Comparison of ENCODE assay signal across 19 cellular contexts in genomic region chr12:93714382-93714781, GRCh38. TPM values are rescaled to one million over a fixed set of nuclear protein-coding genes. Genes with fewer than 3 reads are reported as not detected.
DNase-seq lines count a peak whose midpoint lies in the region; ATAC-seq and TF ChIP-seq lines count a peak whose summit lies in the region.
"Had no signal": no experiment of that assay in that cellular context is flagged by ENCODE, and none has a peak within 500 bp of the region (broad histone marks: within the 10 kb centered on the region; RNA-seq: fewer than 3 reads in every experiment).

No MANE protein-coding gene starts in this region.

- no peak overlapping the region for H3K27ac Mint-ChIP-seq in naive thymus-derived CD4-positive, alpha-beta T cell
- H3K27ac Mint-ChIP-seq: activated CD8-positive, alpha-beta T cell treated with anti-CD3 and anti-CD28 coated beads, Interleukin-2, amount 10 ng/mL, durations not matched to agents 7 days and 5 days; memory B cell; progenitor cell of endocrine pancreas; stimulated activated memory B cell treated with anti-CD40 and anti-IgM and Interleukin-4, amounts not matched to agents 10 μg/mL and 1 μg/mL and 100 μg/mL, for 72 hours had no signal

- H3K4me1 Mint-ChIP-seq in naive thymus-derived CD4-positive, alpha-beta T cell, result peaks cover 0 to 18% (median 12%) of the 10 kb centered on the region in 7 donors
- H3K4me1 Mint-ChIP-seq: memory B cell; stimulated activated memory B cell treated with anti-CD40 and anti-IgM and Interleukin-4, amounts not matched to agents 10 μg/mL and 1 μg/mL and 100 μg/mL, for 72 hours had no signal

- peak; percentile 82 for DNase-seq in LHCN-M2 (ENCODE audit: low read depth)
- DNase-seq in epithelial cell of proximal tubule (ENCODE audit: low read depth), result peak; percentile 33
- peak; percentile 18 for DNase-seq in mesenchymal stem cell
- DNase-seq in thoracic aorta (ENCODE audit: low spot score), result no peak
- DNase-seq in activated CD4-positive, alpha-beta T cell treated with anti-CD3 and anti-CD28 coated beads for 4 hours, result no peak
- DNase-seq in activated gamma-delta T cell treated with Interleukin-2 at 50 U/mL for 16 hours, result no peak
- no peak for DNase-seq in naive thymus-derived CD4-positive, alpha-beta T cell
- no peak for DNase-seq in MV-4-11 (lab: John Stamatoyannopoulos, UW)
- DNase-seq: activated CD8-positive, alpha-beta T cell treated with anti-CD3 and anti-CD28 coated beads, Interleukin-2, amount 10 ng/mL, durations not matched to agents 7 days and 5 days; activated effector memory CD4-positive, alpha-beta T cell treated with anti-CD3 and anti-CD28 coated beads, Interleukin-2, amount 50 U/mL, for 16 hours; CD4-positive, CD25-positive, alpha-beta regulatory T cell; NCI-H1436 treated with DMSO at 0.1 percent for 48 hours; NCI-H526; stimulated activated CD4-positive, alpha-beta T cell treated with anti-CD3 and anti-CD28 coated beads, Interleukin-4, amount 100 ng/mL, for 24 hours; T-helper 9 cell had no signal

- H3K79me1 ChIP-seq in mesenchymal stem cell (replicated peaks; ENCODE audit: low read length, poor library complexity, severe bottlenecking), result peaks cover 5% of the 10 kb centered on the region

- no peak overlapping the region for H2BK15ac ChIP-seq in mesenchymal stem cell (ENCODE audit: low read depth, poor library complexity, severe bottlenecking)

- H3K9me3 Mint-ChIP-seq in naive thymus-derived CD4-positive, alpha-beta T cell, result peaks cover 0 to 38% (median 19%) of the 10 kb centered on the region in 11 donors

- H3K4me3 Mint-ChIP-seq in naive thymus-derived CD4-positive, alpha-beta T cell, result no peak overlapping the region
- H3K4me3 Mint-ChIP-seq: activated CD8-positive, alpha-beta T cell treated with anti-CD3 and anti-CD28 coated beads, Interleukin-2, amount 10 ng/mL, durations not matched to agents 7 days and 5 days; CD4-positive, CD25-positive, alpha-beta regulatory T cell; memory B cell; stimulated activated memory B cell treated with anti-CD40 and anti-IgM and Interleukin-4, amounts not matched to agents 10 μg/mL and 1 μg/mL and 100 μg/mL, for 72 hours had no signal

- no peak overlapping the region for H4K91ac ChIP-seq in mesenchymal stem cell (ENCODE audit: low read length)

- peak overlapping the region; percentile 66 for H3K9ac ChIP-seq in mesenchymal stem cell (ENCODE audit: low read length)

- H2AK5ac ChIP-seq in mesenchymal stem cell (ENCODE audit: low read length, severe bottlenecking), result no peak overlapping the region

- H3K36me3 Mint-ChIP-seq in naive thymus-derived CD4-positive, alpha-beta T cell, result peaks cover 7 to 49% (median 40%) of the 10 kb centered on the region in 5 donors

- no peaks in the 10 kb centered on the region for H3K27me3 Mint-ChIP-seq in naive thymus-derived CD4-positive, alpha-beta T cell
- H3K27me3 Mint-ChIP-seq: CD4-positive, CD25-positive, alpha-beta regulatory T cell; memory B cell; progenitor cell of endocrine pancreas; stimulated activated memory B cell treated with anti-CD40 and anti-IgM and Interleukin-4, amounts not matched to agents 10 μg/mL and 1 μg/mL and 100 μg/mL, for 72 hours had no signal

- H3K4me1 ChIP-seq in mesenchymal stem cell (ENCODE audit: control insufficient read depth, insufficient read depth, low read depth, low read length) (no peaks in the 10 kb centered on the region), thoracic aorta (ENCODE audit: control insufficient read depth in 1 of 2, low read depth in 2 of 2) (peaks cover 23 to 35% of the 10 kb centered on the region in 2 donors)
- H3K4me1 ChIP-seq in naive thymus-derived CD4-positive, alpha-beta T cell (ENCODE audit: control insufficient read depth in 2 of 2, insufficient read depth in 2 of 2, low read length in 2 of 2), result no peaks in the 10 kb centered on the region

- H4K8ac ChIP-seq in mesenchymal stem cell (ENCODE audit: low read length), result no peak overlapping the region

- no peak overlapping the region for H3K4me2 ChIP-seq in mesenchymal stem cell (ENCODE audit: low read length, poor library complexity, severe bottlenecking)

- H3K36me3 ChIP-seq in mesenchymal stem cell (ENCODE audit: control insufficient read depth in 1 of 2, insufficient read depth in 2 of 2, low read depth in 1 of 2, low read length in 2 of 2), result no peaks in the 10 kb centered on the region
- no peaks in the 10 kb centered on the region for H3K36me3 ChIP-seq in thoracic aorta
- no peaks in the 10 kb centered on the region for H3K36me3 ChIP-seq in naive thymus-derived CD4-positive, alpha-beta T cell (ENCODE audit: control insufficient read depth in 2 of 3, insufficient read depth in 3 of 3, low read length in 3 of 3)

- H3K23ac ChIP-seq in mesenchymal stem cell (ENCODE audit: low read length in 2 of 2), result no peak overlapping the region

- H2BK5ac ChIP-seq in mesenchymal stem cell (ENCODE audit: low read depth, low read length, poor library complexity, severe bottlenecking), result no peak overlapping the region

- no peak overlapping the region for H3K18ac ChIP-seq in mesenchymal stem cell (ENCODE audit: low read depth in 1 of 2, low read length in 2 of 2)

- no peak overlapping the region for H3K4ac ChIP-seq in mesenchymal stem cell (ENCODE audit: low read depth in 1 of 2, low read length in 2 of 2)

- no peak overlapping the region for H2AFZ ChIP-seq in mesenchymal stem cell (ENCODE audit: low read depth, low read length)

- TF ChIP-seq CTCF in epithelial cell of proximal tubule (conservative IDR thresholded peaks at IDR 0.05; ENCODE audit: low read depth, low read length) (no peak), thoracic aorta (IDR thresholded peaks at IDR 0.05) (no peak)

- intact Hi-C loops in naive thymus-derived CD4-positive, alpha-beta T cell (cut with micrococcal nuclease), result no loop called here

- POLR2A ChIA-PET in naive thymus-derived CD4-positive, alpha-beta T cell (lab: Charles Lee), result interaction anchor here (0.6 kb wide), 1 partner anchor 328 kb away, joined by 3 read pairs; no protein-coding TSS in a partner anchor

- no peak for ATAC-seq in thoracic aorta (ENCODE audit: insufficient number of reproducible peaks, low FRiP score, low read depth)
- no peak for ATAC-seq in naive thymus-derived CD4-positive, alpha-beta T cell
- ATAC-seq: activated CD8-positive, alpha-beta T cell treated with anti-CD3 and anti-CD28 coated beads, Interleukin-2, amount 10 ng/mL, durations not matched to agents 7 days and 5 days; stimulated activated memory B cell treated with anti-CD40 and anti-IgM and Interleukin-4, amounts not matched to agents 10 μg/mL and 1 μg/mL and 100 μg/mL, for 72 hours had no signal

- peaks cover 9% of the 10 kb centered on the region for H3K9me3 ChIP-seq in mesenchymal stem cell (ENCODE audit: control insufficient read depth, low read length)
- peaks cover 8% of the 10 kb centered on the region for H3K9me3 ChIP-seq in thoracic aorta
- peaks cover 0 to 8% (median 5%) of the 10 kb centered on the region in 3 experiments for H3K9me3 ChIP-seq in naive thymus-derived CD4-positive, alpha-beta T cell (ENCODE audit: control insufficient read depth in 2 of 3, low read length in 3 of 3)

- H3K27me3 ChIP-seq in mesenchymal stem cell (ENCODE audit: control insufficient read depth in 1 of 2, insufficient read depth in 1 of 2, low read length in 2 of 2), result no peaks in the 10 kb centered on the region
- no peaks in the 10 kb centered on the region for H3K27me3 ChIP-seq in thoracic aorta (replicated peaks; ENCODE audit: insufficient read depth)
- H3K27me3 ChIP-seq in naive thymus-derived CD4-positive, alpha-beta T cell (ENCODE audit: control insufficient read depth in 2 of 2, insufficient read depth in 2 of 2, low read length in 2 of 2), result no peaks in the 10 kb centered on the region

- no peak overlapping the region for H2BK120ac ChIP-seq in mesenchymal stem cell (ENCODE audit: low read depth, low read length)

- CTCF ChIA-PET in naive thymus-derived CD4-positive, alpha-beta T cell (lab: Charles Lee), result interaction anchor here (0.6 kb wide), 1 partner anchor 24 kb away, joined by 3 read pairs; no protein-coding TSS in a partner anchor

- 66% methylated on average over 5 of the region's 5 CpGs for WGBS in mesenchymal stem cell

- H2BK12ac ChIP-seq in mesenchymal stem cell (ENCODE audit: low read length in 2 of 2), result no peak overlapping the region

- no peak overlapping the region for H3K14ac ChIP-seq in mesenchymal stem cell (ENCODE audit: low read length in 2 of 2)

- no peak overlapping the region for H3K4me3 ChIP-seq in epithelial cell of proximal tubule (ENCODE audit: low read depth, low read length)
- no peak overlapping the region for H3K4me3 ChIP-seq in mesenchymal stem cell (ENCODE audit: insufficient read depth in 1 of 2, low read depth in 1 of 2, low read length in 2 of 2)
- H3K4me3 ChIP-seq in thoracic aorta, result no peak overlapping the region
- H3K4me3 ChIP-seq in naive thymus-derived CD4-positive, alpha-beta T cell (ENCODE audit: low read length), result no peak overlapping the region

- H3K27ac ChIP-seq in mesenchymal stem cell (ENCODE audit: low read length, poor library complexity, severe bottlenecking) (no peak overlapping the region), thoracic aorta (peak overlapping the region; percentile 1 to 25)
- H3K27ac ChIP-seq in naive thymus-derived CD4-positive, alpha-beta T cell (ENCODE audit: low read depth, low read length), result no peak overlapping the region
- H3K27ac ChIP-seq: RWPE1 had no signal

RNA-seq across cellular contexts. Expression of gene CRADD, which starts 37.2 kb away (rescaled TPM):
- total RNA-seq in LHCN-M2 (2014; rRNA removed) (12.6 and 16.9 TPM in 2 replicates), epithelial cell of proximal tubule (10.3 and 13.5 TPM in 2 replicates), thoracic aorta (10 to 100 TPM; 33.0 to 57.9 TPM)
- polyA plus RNA-seq in LHCN-M2 (2012), result 9.6 TPM
- polyA plus RNA-seq in mesenchymal stem cell (2013, experiment 1 of 2), result 9.1 TPM
- polyA plus RNA-seq in mesenchymal stem cell (2013, experiment 2 of 2), result 8.8 TPM
- total RNA-seq in naive thymus-derived CD4-positive, alpha-beta T cell, result 10 to 100 TPM; 11.4 to 17.1 (median 13.8) TPM
- polyA plus RNA-seq in naive thymus-derived CD4-positive, alpha-beta T cell, result 10 to 100 TPM; 13.0 to 16.8 TPM

Comparison
In these comparisons a context has a peak if more than half of its experiments do, and no peak if none do; other contexts are left out.
1. DNase-seq: peak in LHCN-M2 (single experiment), epithelial cell of proximal tubule (single experiment) and mesenchymal stem cell (single experiment); none in thoracic aorta (single experiment), activated CD4-positive, alpha-beta T cell treated with anti-CD3 and anti-CD28 coated beads for 4 hours (0 of 2), activated gamma-delta T cell treated with Interleukin-2 at 50 U/mL for 16 hours (single experiment), naive thymus-derived CD4-positive, alpha-beta T cell (0 of 9) and MV-4-11 (single experiment).
2. H3K27ac ChIP-seq: peak in thoracic aorta (2 of 2); none in mesenchymal stem cell (single experiment) and naive thymus-derived CD4-positive, alpha-beta T cell (single experiment).